Comparison of ENCODE assay signal across 8 cellular contexts in the genomic region with DNA sequence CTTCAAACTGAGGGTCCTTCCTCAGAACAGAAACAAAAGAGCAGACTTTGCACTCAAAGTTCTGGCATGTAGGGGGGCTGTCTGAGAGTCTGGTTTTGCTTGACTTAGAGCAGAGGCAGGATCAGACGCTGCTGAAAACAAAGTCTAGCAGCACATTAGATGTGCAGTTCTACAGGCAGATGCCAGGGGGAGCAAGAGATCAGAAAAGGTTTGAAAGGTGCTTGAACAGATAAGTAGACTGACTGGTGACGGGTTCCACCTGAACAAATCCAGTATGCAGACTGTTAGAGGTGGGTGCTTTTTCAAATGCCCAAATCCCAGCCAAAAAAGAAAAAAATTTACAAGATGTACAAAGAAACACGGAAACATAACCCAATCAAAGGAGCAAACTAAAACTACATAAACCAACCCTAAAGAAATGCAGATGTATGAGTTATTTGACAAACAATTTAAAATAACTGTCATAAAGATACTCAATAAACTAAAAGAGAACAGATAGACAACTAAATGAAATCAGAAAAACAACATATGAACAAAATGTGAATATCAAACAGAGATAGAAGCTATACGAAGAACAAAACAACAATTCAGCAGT.
DNase-seq lines count a peak whose midpoint lies in the region; ATAC-seq, FAIRE-seq and TF ChIP-seq lines count a peak whose summit lies in the region.

No MANE protein-coding gene starts in this region.

- dilution Hi-C loops in mammary epithelial cell (cut with HindIII; ENCODE audit: low sequenced_read_pairs), result no loop called here

- ATAC-seq in HepG2, result peak; percentile 81
- peak; percentile 59 for ATAC-seq in stimulated activated naive CD8-positive, alpha-beta T cell treated with anti-CD3 and anti-CD28 coated beads, Interleukin-15, Interleukin-2, amounts not matched to agents 100 U/mL and 50 U/mL, for 24 hours

- CTCF ChIA-PET in A673 (lab: Charles Lee) (no interaction called here), mammary epithelial cell (lab: Charles Lee; ENCODE audit: low non-redundant PET) (interaction anchor here (0.6 kb wide), 1 partner anchor 195 kb away, joined by 4 read pairs; the partner anchor contains the start of gene FREM1), HepG2 (lab: Yijun Ruan, JAX; ENCODE audit: low intra/inter-chr PET ratio, low total read pairs) (interaction anchor here (1.7 kb wide), 1 partner anchor 30 kb away, joined by 8 read pairs; no protein-coding TSS in a partner anchor)

- H3K79me2 ChIP-seq in mammary epithelial cell (ENCODE audit: insufficient read depth, low read length) (no peaks in the 10 kb centered on the region), HepG2 (ENCODE audit: insufficient read depth, low read length) (no peaks in the 10 kb centered on the region)

- H3K9ac ChIP-seq in mammary epithelial cell (ENCODE audit: insufficient read depth, low read length) (no peak overlapping the region), HepG2 (ENCODE audit: insufficient read depth, low read depth, low read length) (no peak overlapping the region)

- in situ Hi-C loops in mammary epithelial cell (cut with MboI; ENCODE audit: low sequenced_read_pairs in 2 of 2), result loop anchor here in 1 of 2 donors (25.0 kb wide), 2 partner anchors 107 to 507 kb away; no protein-coding TSS in a partner anchor
- in situ Hi-C loops in HepG2 (cut with HindIII; ENCODE audit: extremely low pct_ligation_motif_present, low pct_unique_long_range_greater_than_20kb), result no loop called here

- H3K27ac ChIP-seq in A673 (ENCODE audit: low read depth, low read length, poor library complexity, severe bottlenecking) (no peak overlapping the region), mammary epithelial cell (ENCODE audit: insufficient read depth, low read depth, low read length) (no peak overlapping the region), HepG2 (ENCODE audit: extremely low read length, insufficient read depth, low read length) (no peak overlapping the region)

- peak; percentile 63 for TF ChIP-seq CTCF in A673 (conservative IDR thresholded peaks at IDR 0.05; ENCODE audit: low read depth, low read length)
- TF ChIP-seq CTCF in GM06990 (IDR thresholded peaks at IDR 0.05; ENCODE audit: insufficient read depth, low read length, poor library complexity, severe bottlenecking), result peak; percentile 78
- peak; percentile 69 to 86 for TF ChIP-seq CTCF in mammary epithelial cell (conservative IDR thresholded peaks at IDR 0.05 in 1 of 2, IDR thresholded peaks at IDR 0.05 in 1 of 2; ENCODE audit: extremely low read depth in 1 of 2, insufficient read depth in 1 of 2, low read depth in 1 of 2, low read length in 2 of 2)
- TF ChIP-seq CTCF in HepG2 (CRISPR knock-in tag; IDR thresholded peaks at IDR 0.05), result peak; percentile 81

- intact Hi-C loops in A673 (cut with micrococcal nuclease; ENCODE audit: unreplicated experiment) (no loop called here), mammary epithelial cell (cut with micrococcal nuclease) (loop anchor here (1.0 to 2.0 kb wide), 2 partner anchors 30 to 38 kb away; no protein-coding TSS in a partner anchor), HepG2 (cut with micrococcal nuclease; ENCODE audit: unreplicated experiment) (loop anchor here (1.0 to 10.0 kb wide), 2 partner anchors 30 to 240 kb away; no protein-coding TSS in a partner anchor)

- H4K20me1 ChIP-seq in mammary epithelial cell (ENCODE audit: insufficient read depth, low read length) (no peaks in the 10 kb centered on the region), HepG2 (ENCODE audit: insufficient read depth, low read length) (no peaks in the 10 kb centered on the region)

- no peaks in the 10 kb centered on the region for H3K36me3 ChIP-seq in A673 (ENCODE audit: insufficient read depth, low read length, poor library complexity, severe bottlenecking)
- no peaks in the 10 kb centered on the region for H3K36me3 ChIP-seq in GM06990 (ENCODE audit: control insufficient read depth, insufficient read depth, low read length)
- H3K36me3 ChIP-seq in H7 (replicated peaks; ENCODE audit: control insufficient read depth, insufficient read depth, low read length), result no peaks in the 10 kb centered on the region
- H3K36me3 ChIP-seq in mammary epithelial cell (ENCODE audit: insufficient read depth, low read length), result no peaks in the 10 kb centered on the region
- no peaks in the 10 kb centered on the region for H3K36me3 ChIP-seq in HepG2 (replicated peaks in 1 of 2; ENCODE audit: control insufficient read depth in 1 of 2, insufficient read depth in 2 of 2, low read length in 2 of 2)

- H3K4me1 ChIP-seq in A673 (ENCODE audit: insufficient read depth, low read length, poor library complexity, severe bottlenecking) (no peaks in the 10 kb centered on the region), mammary epithelial cell (ENCODE audit: insufficient read depth, low read length) (no peaks in the 10 kb centered on the region), HepG2 (ENCODE audit: insufficient read depth, low read length) (peaks cover 13% of the 10 kb centered on the region)

- WGBS in mammary epithelial cell (ENCODE audit: low coverage, missing lambda C conversion rate), result 27% methylated on average over 4 of the region's 4 CpGs
- WGBS in HepG2 (ENCODE audit: low lambda C conversion rate), result 15% methylated on average over 4 of the region's 4 CpGs

- POLR2A ChIA-PET in A673 (lab: Charles Lee; ENCODE audit: low non-redundant PET), result no interaction called here
- POLR2A ChIA-PET in HepG2 (lab: Yijun Ruan, JAX), result no interaction called here

- FAIRE-seq in HepG2 (lab: Jason Lieb, UNC), result peak; percentile 83

- H3K9me3 ChIP-seq in A673 (ENCODE audit: low read depth, low read length, poor library complexity, severe bottlenecking) (no peaks in the 10 kb centered on the region), mammary epithelial cell (replicated peaks; ENCODE audit: insufficient read depth, low read length) (no peaks in the 10 kb centered on the region), HepG2 (ENCODE audit: low read length) (no peaks in the 10 kb centered on the region)

- BruUV-seq in A673 (replicated peaks; lab: Mats Ljungman, UMichigan) (no TSS peak), mammary epithelial cell (replicated peaks; lab: Mats Ljungman, UMichigan) (no TSS peak), HepG2 (replicated peaks; lab: Mats Ljungman, UMichigan) (no TSS peak)

- no peaks in the 10 kb centered on the region for H3K27me3 ChIP-seq in A673 (replicated peaks; ENCODE audit: insufficient read depth, low read depth, low read length, poor library complexity)
- H3K27me3 ChIP-seq in GM06990 (replicated peaks; ENCODE audit: control insufficient read depth, insufficient read depth, low read length), result no peaks in the 10 kb centered on the region
- no peaks in the 10 kb centered on the region for H3K27me3 ChIP-seq in H7 (ENCODE audit: control insufficient read depth, insufficient read depth, low read length)
- H3K27me3 ChIP-seq in mammary epithelial cell (ENCODE audit: insufficient read depth, low read length), result no peaks in the 10 kb centered on the region
- H3K27me3 ChIP-seq in HepG2 (ENCODE audit: control insufficient read depth in 1 of 2, insufficient read depth in 2 of 2, low read length in 2 of 2), result no peaks in the 10 kb centered on the region

- DNase-seq in A673 (ENCODE audit: low spot score) (no peak), GM06990 (ENCODE audit: extremely low read depth, insufficient read length) (peak; percentile 2), H7 (peak; percentile 35), LHCN-M2 (ENCODE audit: low read depth) (peak; percentile 23), SKM-1 treated with dmso at 0.1 percent for 144 hours (lab: John Stamatoyannopoulos, UW; ENCODE audit: unreplicated experiment) (peak; percentile 31), mammary epithelial cell (peak; percentile 20), HepG2 (ENCODE audit: low spot score) (peak; percentile 47)
- DNase-seq in stimulated activated naive CD8-positive, alpha-beta T cell treated with anti-CD3 and anti-CD28 coated beads, Interleukin-15, Interleukin-2, amounts not matched to agents 100 U/mL and 50 U/mL, for 24 hours, result peak; percentile 35

- TF ChIP-seq EP300 in HepG2 (IDR thresholded peaks at IDR 0.05; ENCODE audit: low read depth in 2 of 2, low read length in 2 of 2) (no peak), HepG2 (CRISPR knock-in tag; IDR thresholded peaks at IDR 0.05; ENCODE audit: borderline replicate concordance) (no peak)

- no peak; the same call in 1 of the 2 replicates for TF ChIP-seq RAD21 in HepG2 (CRISPR knock-in tag; IDR thresholded peaks at IDR 0.05)

- H3K4me3 ChIP-seq in A673 (ENCODE audit: low read depth, low read length, poor library complexity, severe bottlenecking), result no peak overlapping the region
- no peak overlapping the region for H3K4me3 ChIP-seq in GM06990 (replicated peaks; ENCODE audit: low read depth, low read length)
- no peak overlapping the region for H3K4me3 ChIP-seq in H7 (ENCODE audit: insufficient read depth, low read depth, low read length)
- H3K4me3 ChIP-seq in mammary epithelial cell (replicated peaks in 1 of 3; ENCODE audit: insufficient read depth in 1 of 3, low read depth in 2 of 3, low read length in 3 of 3), result no peak overlapping the region
- no peak overlapping the region for H3K4me3 ChIP-seq in HepG2 (replicated peaks in 1 of 3; ENCODE audit: insufficient read depth in 1 of 3, low read depth in 2 of 3, low read length in 3 of 3)

- H2AFZ ChIP-seq in mammary epithelial cell (ENCODE audit: low read depth, low read length) (no peak overlapping the region), HepG2 (ENCODE audit: low read length) (no peak overlapping the region)

- H3K4me2 ChIP-seq in mammary epithelial cell (ENCODE audit: insufficient read depth, low read depth, low read length), result no peak overlapping the region
- no peak overlapping the region for H3K4me2 ChIP-seq in HepG2 (ENCODE audit: low read depth, low read length)

- no peak for TF ChIP-seq POLR2A in HepG2 (IDR thresholded peaks at IDR 0.05; ENCODE audit: insufficient read depth in 1 of 2, low read depth in 2 of 2, low read length in 2 of 2)

TF ChIP-seq in HepG2, 621 proteins besides CTCF, POLR2A, EP300 and RAD21 (continues in another document):
- TF ChIP-seq SCMH1 (CRISPR knock-in tag; IDR thresholded peaks at IDR 0.05; ENCODE audit: borderline replicate concordance), result no peak
